ENCODE assay signal across 1 cellular context in genomic region chr5:177457239-177458121, GRCh38.
TF ChIP-seq lines count a peak whose summit lies in the region.

No MANE protein-coding gene starts in this region.

TF ChIP-seq in HepG2, 621 proteins besides CTCF, POLR2A, EP300 and RAD21 (continues in another document):
- 0 out of 2 replicates have a peak, but pooled peaks have one; percentile 16 for TF ChIP-seq ZFY (CRISPR knock-in tag; IDR thresholded peaks at IDR 0.05)
- no peak for TF ChIP-seq FOXO1 (CRISPR knock-in tag; IDR thresholded peaks at IDR 0.05)
- no peak for TF ChIP-seq MAFF (IDR thresholded peaks at IDR 0.05; ENCODE audit: low read depth, low read length)
- no peak for TF ChIP-seq TFAP4 (IDR thresholded peaks at IDR 0.05; ENCODE audit: borderline replicate concordance, low read depth)
- TF ChIP-seq ZNF605 (CRISPR knock-in tag; IDR thresholded peaks at IDR 0.05), result 0 out of 2 replicates have a peak, but pooled peaks have one; percentile 43
- peak; percentile 87 for TF ChIP-seq RFX3 (CRISPR knock-in tag; IDR thresholded peaks at IDR 0.05)
- TF ChIP-seq ZNF720 (CRISPR knock-in tag; IDR thresholded peaks at IDR 0.05), result no peak
- TF ChIP-seq HOXA3 (CRISPR knock-in tag; IDR thresholded peaks at IDR 0.05), result no peak
- peak; percentile 96 for TF ChIP-seq RFX5 (IDR thresholded peaks at IDR 0.05; ENCODE audit: low read depth, low read length)
- peak; percentile 46 for TF ChIP-seq XRCC5 (optimal IDR thresholded peaks at IDR 0.05; ENCODE audit: low read length)
- TF ChIP-seq ZNF232 (CRISPR knock-in tag; IDR thresholded peaks at IDR 0.05; ENCODE audit: borderline replicate concordance), result no peak
- TF ChIP-seq HDAC2 (CRISPR knock-in tag; IDR thresholded peaks at IDR 0.05), result no peak
- no peak for TF ChIP-seq ATF7 (IDR thresholded peaks at IDR 0.05)
- TF ChIP-seq ATF7 (CRISPR knock-in tag; IDR thresholded peaks at IDR 0.05), result no peak
- TF ChIP-seq DNMT1 (CRISPR knock-in tag; IDR thresholded peaks at IDR 0.05), result no peak
- TF ChIP-seq NBN (conservative IDR thresholded peaks at IDR 0.05), result no peak
- TF ChIP-seq ZFP91 (CRISPR knock-in tag; IDR thresholded peaks at IDR 0.05; ENCODE audit: borderline replicate concordance), result peak; percentile 14; the same call in 1 of the 2 replicates
- no peak for TF ChIP-seq KDM3A (CRISPR knock-in tag; IDR thresholded peaks at IDR 0.05; ENCODE audit: low read depth)
- no peak for TF ChIP-seq NFE2 (CRISPR knock-in tag; IDR thresholded peaks at IDR 0.05)
- TF ChIP-seq AGO2 (optimal IDR thresholded peaks at IDR 0.05; ENCODE audit: low read depth, low read length), result peak; percentile 44
- TF ChIP-seq RBM22 (optimal IDR thresholded peaks at IDR 0.05; ENCODE audit: low read length), result peak; percentile 99
- TF ChIP-seq U2AF2 (IDR thresholded peaks at IDR 0.05; ENCODE audit: low read depth, low read length), result peak; percentile 86; the same call in 1 of the 2 replicates
- peak; percentile 73 for TF ChIP-seq SP2 (CRISPR knock-in tag; IDR thresholded peaks at IDR 0.05)
- no peak for TF ChIP-seq SKI (IDR thresholded peaks at IDR 0.05; ENCODE audit: partially characterized antibody)
- no peak for TF ChIP-seq IKZF4 (CRISPR knock-in tag; IDR thresholded peaks at IDR 0.05; ENCODE audit: borderline replicate concordance, low read depth, not compliant biosample characterization)
- TF ChIP-seq KDM4B (CRISPR knock-in tag; IDR thresholded peaks at IDR 0.05), result no peak
- TF ChIP-seq ZNF263 (CRISPR knock-in tag; IDR thresholded peaks at IDR 0.05), result 0 out of 2 replicates have a peak, but pooled peaks have one; percentile 14
- TF ChIP-seq ZNF331 (CRISPR knock-in tag; IDR thresholded peaks at IDR 0.05), result no peak
- TF ChIP-seq PCBP2 (optimal IDR thresholded peaks at IDR 0.05; ENCODE audit: low read depth, low read length, poor library complexity, severe bottlenecking), result no peak
- no peak for TF ChIP-seq ZMYM4 (CRISPR knock-in tag; IDR thresholded peaks at IDR 0.05)
- TF ChIP-seq ZNF446 (CRISPR knock-in tag; IDR thresholded peaks at IDR 0.05), result no peak
- TF ChIP-seq ZBTB7A (CRISPR knock-in tag; IDR thresholded peaks at IDR 0.05), result no peak
- no peak for TF ChIP-seq ZNF160 (CRISPR knock-in tag; IDR thresholded peaks at IDR 0.05)
- TF ChIP-seq ZNF224 (CRISPR knock-in tag; IDR thresholded peaks at IDR 0.05), result no peak
- TF ChIP-seq RFXAP (CRISPR knock-in tag; IDR thresholded peaks at IDR 0.05; ENCODE audit: borderline replicate concordance), result peak; percentile 74; the same call in 1 of the 2 replicates
- no peak for TF ChIP-seq RARG (CRISPR knock-in tag; IDR thresholded peaks at IDR 0.05; ENCODE audit: low read depth)
- no peak for TF ChIP-seq TCF7 (IDR thresholded peaks at IDR 0.05; ENCODE audit: low read depth)
- peak; percentile 82 for TF ChIP-seq NFYC (CRISPR knock-in tag; IDR thresholded peaks at IDR 0.05)
- TF ChIP-seq ZNF740 (CRISPR knock-in tag; IDR thresholded peaks at IDR 0.05), result no peak
- TF ChIP-seq NR2F1 (CRISPR knock-in tag; IDR thresholded peaks at IDR 0.05), result no peak
- 0 out of 2 replicates have a peak, but pooled peaks have one; percentile 16 for TF ChIP-seq ZNF687 (CRISPR knock-in tag; IDR thresholded peaks at IDR 0.05)
- no peak for TF ChIP-seq ZNF441 (CRISPR knock-in tag; IDR thresholded peaks at IDR 0.05; ENCODE audit: borderline replicate concordance)
- TF ChIP-seq PLRG1 (conservative IDR thresholded peaks at IDR 0.05), result no peak
- TF ChIP-seq BCL3 (CRISPR knock-in tag; IDR thresholded peaks at IDR 0.05), result no peak
- no peak for TF ChIP-seq FOXP4 (CRISPR knock-in tag; IDR thresholded peaks at IDR 0.05)
- TF ChIP-seq ZSCAN29 (CRISPR knock-in tag; conservative IDR thresholded peaks at IDR 0.05), result no peak
- TF ChIP-seq ZNF580 (CRISPR knock-in tag; IDR thresholded peaks at IDR 0.05; ENCODE audit: borderline replicate concordance, low read depth), result no peak
- 0 out of 2 replicates have a peak, but pooled peaks have one; percentile 38 for TF ChIP-seq NRL (CRISPR knock-in tag; IDR thresholded peaks at IDR 0.05; ENCODE audit: borderline replicate concordance)
- TF ChIP-seq ZNF20 (CRISPR knock-in tag; IDR thresholded peaks at IDR 0.05), result no peak
- TF ChIP-seq SRSF9 (IDR thresholded peaks at IDR 0.05; ENCODE audit: borderline replicate concordance, insufficient read depth, low read depth, low read length, poor library complexity, severe bottlenecking), result no peak
- no peak for TF ChIP-seq TGIF2 (CRISPR knock-in tag; IDR thresholded peaks at IDR 0.05)
- TF ChIP-seq SRF (IDR thresholded peaks at IDR 0.05; ENCODE audit: low read depth, low read length), result no peak
- TF ChIP-seq ETV6 (CRISPR knock-in tag; conservative IDR thresholded peaks at IDR 0.05), result no peak
- TF ChIP-seq TIGD3 (CRISPR knock-in tag; IDR thresholded peaks at IDR 0.05; ENCODE audit: borderline replicate concordance), result no peak
- TF ChIP-seq SIN3B (IDR thresholded peaks at IDR 0.05; ENCODE audit: low read length), result no peak
- no peak for TF ChIP-seq FOXM1 (CRISPR knock-in tag; IDR thresholded peaks at IDR 0.05)
- peak; percentile 35; the same call in 1 of the 2 replicates for TF ChIP-seq MAZ (IDR thresholded peaks at IDR 0.05; ENCODE audit: borderline replicate concordance, low read depth, low read length)
- TF ChIP-seq MAZ (CRISPR knock-in tag; IDR thresholded peaks at IDR 0.05; ENCODE audit: low read depth), result no peak
- no peak for TF ChIP-seq MAFG (CRISPR knock-in tag; IDR thresholded peaks at IDR 0.05)
- TF ChIP-seq REST (IDR thresholded peaks at IDR 0.05; ENCODE audit: borderline replicate concordance in 1 of 2, low read depth in 1 of 2, low read length in 2 of 2), result no peak
- TF ChIP-seq ZNF354B (CRISPR knock-in tag; IDR thresholded peaks at IDR 0.05), result no peak
- TF ChIP-seq ZSCAN20 (CRISPR knock-in tag; IDR thresholded peaks at IDR 0.05; ENCODE audit: borderline replicate concordance), result no peak
